In genomic region chr20:43164741-43165140, GRCh38 we compare ENCODE assay signal across 5 cellular contexts. TPM values are rescaled to one million over a fixed set of nuclear protein-coding genes. Genes with fewer than 3 reads are reported as not detected.
"Had no signal": no experiment of that assay in that cellular context is flagged by ENCODE, and none has a peak within 500 bp of the region (broad histone marks: within the 10 kb centered on the region; RNA-seq: fewer than 3 reads in every experiment).

No MANE protein-coding gene starts in this region.

RNA-seq across cellular contexts. Expression of gene PTPRT, which starts 25.0 kb away (rescaled TPM):
- total RNA-seq: GM23248, H4, HFFc6, HT1080 had no signal
- polyA plus RNA-seq: GM23248, IgD-negative memory B cell had no signal
